Comparison of ENCODE assay signal across 8 cellular contexts in genomic region chr12:120725151-120725658, GRCh38. TPM values are rescaled to one million over a fixed set of nuclear protein-coding genes. Genes with fewer than 3 reads are reported as not detected.
DNase-seq lines count a peak whose midpoint lies in the region; ATAC-seq, FAIRE-seq and TF ChIP-seq lines count a peak whose summit lies in the region.

No MANE protein-coding gene starts in this region.

- H2AFZ ChIP-seq in HepG2 (ENCODE audit: low read length) = peak overlapping the region; percentile 59

- H3K36me3 ChIP-seq in right atrium auricular region (peaks cover 57% of the 10 kb centered on the region), HepG2 (replicated peaks in 1 of 2; ENCODE audit: control insufficient read depth in 1 of 2, insufficient read depth in 2 of 2, low read length in 2 of 2) (peaks cover 11 to 37% of the 10 kb centered on the region in 2 experiments), uterus (no peaks in the 10 kb centered on the region)

- H3K4me3 Mint-ChIP-seq in activated T-helper 17 cell treated with anti-CD3 and anti-CD28 coated beads, Interleukin-2, amount 50 U/mL, for 72 hours = peak overlapping the region; percentile 92

- 36% methylated on average over 14 of the region's 14 CpGs for WGBS in HepG2 (ENCODE audit: low lambda C conversion rate)

- ATAC-seq in Right ventricle myocardium inferior = no peak
- peak; percentile 1 for ATAC-seq in activated T-helper 17 cell treated with anti-CD3 and anti-CD28 coated beads, Interleukin-2, amount 50 U/mL, for 72 hours (replicated peaks)
- ATAC-seq in HepG2 = peak; percentile 2; the same call in 1 of the 3 replicates
- no peak for ATAC-seq in GM19351 (IDR thresholded peaks at IDR 0.05; ENCODE audit: unreplicated experiment)
- no peak for ATAC-seq in HG02973 (IDR thresholded peaks at IDR 0.05; ENCODE audit: unreplicated experiment)

- TF ChIP-seq POLR2A in HepG2 (IDR thresholded peaks at IDR 0.05; ENCODE audit: insufficient read depth in 1 of 2, low read depth in 2 of 2, low read length in 2 of 2) (no peak), uterus (IDR thresholded peaks at IDR 0.05) (no peak)

- H3K79me2 ChIP-seq in HepG2 (ENCODE audit: insufficient read depth, low read length) = peaks cover 8% of the 10 kb centered on the region

- H3K9ac ChIP-seq in HepG2 (ENCODE audit: insufficient read depth, low read depth, low read length) = peak overlapping the region; percentile 84

- CTCF ChIA-PET in HepG2 (lab: Yijun Ruan, JAX; ENCODE audit: low intra/inter-chr PET ratio, low total read pairs) = no interaction called here
- CTCF ChIA-PET in HEK293T (lab: Yijun Ruan, JAX) = interaction anchor here (0.6 to 1.0 kb wide), 2 partner anchors 76 to 81 kb away, joined by 3 to 5 read pairs; no protein-coding TSS in a partner anchor

- DNase-seq in right atrium auricular region (ENCODE audit: low spot score) (no peak), Right ventricle myocardium inferior (ENCODE audit: missing footprints) (no peak), HepG2 (ENCODE audit: low spot score) (no peak), uterus (no peak), HEK293T (ENCODE audit: extremely low spot score) (no peak)

- no peak for FAIRE-seq in HepG2 (lab: Jason Lieb, UNC)

- no peak overlapping the region for H3K27ac Mint-ChIP-seq in activated T-helper 17 cell treated with anti-CD3 and anti-CD28 coated beads, Interleukin-2, amount 50 U/mL, for 72 hours

- no peaks in the 10 kb centered on the region for H4K20me1 ChIP-seq in HepG2 (ENCODE audit: insufficient read depth, low read length)

- no TSS peak for BruUV-seq in HepG2 (replicated peaks; lab: Mats Ljungman, UMichigan)

- POLR2A ChIA-PET in HepG2 (lab: Yijun Ruan, JAX) (interaction anchor here (1.0 to 1.2 kb wide), 2 partner anchors 17 to 255 kb away, joined by 3 read pairs; no protein-coding TSS in a partner anchor), HEK293T (lab: Yijun Ruan, JAX) (interaction anchor here (0.6 to 0.9 kb wide), 5 partner anchors 12 to 524 kb away, joined by 3 to 4 read pairs (median 3); partner anchors contain the start of gene UNC119B)

- TF ChIP-seq EP300 in HepG2 (IDR thresholded peaks at IDR 0.05; ENCODE audit: low read depth in 2 of 2, low read length in 2 of 2) (no peak), HepG2 (CRISPR knock-in tag; IDR thresholded peaks at IDR 0.05; ENCODE audit: borderline replicate concordance) (no peak)

- peaks cover 5% of the 10 kb centered on the region for H3K4me1 Mint-ChIP-seq in activated T-helper 17 cell treated with anti-CD3 and anti-CD28 coated beads, Interleukin-2, amount 50 U/mL, for 72 hours

- H3K9me3 ChIP-seq in right atrium auricular region = no peaks in the 10 kb centered on the region
- no peaks in the 10 kb centered on the region for H3K9me3 ChIP-seq in HepG2 (ENCODE audit: low read length)
- H3K9me3 ChIP-seq in uterus = no peaks in the 10 kb centered on the region

- H3K9me3 Mint-ChIP-seq in activated T-helper 17 cell treated with anti-CD3 and anti-CD28 coated beads, Interleukin-2, amount 50 U/mL, for 72 hours = no peaks in the 10 kb centered on the region

- peaks cover 0 to 34% of the 10 kb centered on the region in 2 donors for H3K4me1 ChIP-seq in right atrium auricular region
- H3K4me1 ChIP-seq in HepG2 (ENCODE audit: insufficient read depth, low read length) = peaks cover 29% of the 10 kb centered on the region
- no peaks in the 10 kb centered on the region for H3K4me1 ChIP-seq in uterus

- peak overlapping the region; percentile 92 for H3K4me2 ChIP-seq in HepG2 (ENCODE audit: low read depth, low read length)

- TF ChIP-seq CTCF in right atrium auricular region (IDR thresholded peaks at IDR 0.05) (no peak), HepG2 (CRISPR knock-in tag; IDR thresholded peaks at IDR 0.05) (no peak), uterus (IDR thresholded peaks at IDR 0.05) (no peak)

- in situ Hi-C loops in HepG2 (cut with HindIII; ENCODE audit: extremely low pct_ligation_motif_present, low pct_unique_long_range_greater_than_20kb) = no loop called here

- intact Hi-C loops in Right ventricle myocardium inferior (cut with DNase I) (no loop called here), HepG2 (cut with micrococcal nuclease; ENCODE audit: unreplicated experiment) (no loop called here), uterus (cut with DNase I; ENCODE audit: low total_unique reads) (no loop called here)

- peak overlapping the region; percentile 71 to 74 for H3K4me3 ChIP-seq in right atrium auricular region
- H3K4me3 ChIP-seq in HepG2 (replicated peaks in 1 of 3; ENCODE audit: insufficient read depth in 1 of 3, low read depth in 2 of 3, low read length in 3 of 3) = peak overlapping the region; percentile 68 to 85 (median 80)
- peak overlapping the region; percentile 34 to 59 for H3K4me3 ChIP-seq in uterus

- peaks cover 67% of the 10 kb centered on the region for H3K36me3 Mint-ChIP-seq in activated T-helper 17 cell treated with anti-CD3 and anti-CD28 coated beads, Interleukin-2, amount 50 U/mL, for 72 hours (ENCODE audit: low read depth)

- H3K27me3 Mint-ChIP-seq in activated T-helper 17 cell treated with anti-CD3 and anti-CD28 coated beads, Interleukin-2, amount 50 U/mL, for 72 hours = no peaks in the 10 kb centered on the region

- TF ChIP-seq RAD21 in HepG2 (CRISPR knock-in tag; IDR thresholded peaks at IDR 0.05) = no peak

- peak overlapping the region; percentile 79 to 83 for H3K27ac ChIP-seq in right atrium auricular region
- no peak overlapping the region for H3K27ac ChIP-seq in HepG2 (ENCODE audit: extremely low read length, insufficient read depth, low read length)
- peak overlapping the region; percentile 51 to 80 for H3K27ac ChIP-seq in uterus

- H3K27me3 ChIP-seq in right atrium auricular region (no peaks in the 10 kb centered on the region), HepG2 (ENCODE audit: control insufficient read depth in 1 of 2, insufficient read depth in 2 of 2, low read length in 2 of 2) (no peaks in the 10 kb centered on the region), uterus (no peaks in the 10 kb centered on the region)

RNA-seq across cellular contexts. Expression of gene ACADS, which starts 0.4 kb away (rescaled TPM):
- total RNA-seq in right atrium auricular region = 10 to 100 TPM; 58.6 to 92.6 TPM
- total RNA-seq in Right ventricle myocardium inferior = 108 TPM
- 10 to 100 TPM; 13.2 to 16.2 TPM for total RNA-seq in activated T-helper 17 cell treated with anti-CD3 and anti-CD28 coated beads, Interleukin-2, amount 50 U/mL, for 72 hours
- total RNA-seq in HepG2 (2016; rRNA removed; fragmentation: Illumina TruSeq; extraction: Trizol) = 22.4 and 27.7 TPM in 2 replicates
- 6.0 and 6.3 TPM in 2 replicates for total RNA-seq in HepG2 (2016; cell fraction: cytosol; rRNA removed; fragmentation: Illumina TruSeq; extraction: Trizol; ENCODE audit: low read depth)
- 23.1 and 29.1 TPM in 2 replicates for total RNA-seq in HepG2 (2016; cell fraction: insoluble cytoplasmic fraction; rRNA removed; fragmentation: Illumina TruSeq; extraction: Trizol)
- total RNA-seq in HepG2 (2016; cell fraction: membrane; rRNA removed; fragmentation: Illumina TruSeq; extraction: Trizol) = 9.4 and 9.6 TPM in 2 replicates
- total RNA-seq in HepG2 (2016; cell fraction: nucleus; rRNA removed; fragmentation: Illumina TruSeq; extraction: Trizol) = 15.4 and 17.9 TPM in 2 replicates
- 17.4 and 25.4 TPM in 2 replicates for polyA plus RNA-seq in HepG2 (2011; rRNA removed)
- polyA plus RNA-seq in HepG2 (2011; cell fraction: cytosol; rRNA removed) = 18.0 and 24.2 TPM in 2 replicates
- 56.5 and 57.9 TPM in 2 replicates for polyA plus RNA-seq in HepG2 (2011; cell fraction: nucleus; rRNA removed)
- polyA plus RNA-seq in HepG2 (2012) = 16.1 and 18.5 TPM in 2 replicates
- polyA plus RNA-seq in HepG2 (2016; cell fraction: cytosol; fragmentation: Illumina TruSeq; extraction: Trizol; ENCODE audit: low read depth) = 4.5 and 4.6 TPM in 2 replicates
- 17.0 and 22.0 TPM in 2 replicates for polyA plus RNA-seq in HepG2 (2016; cell fraction: insoluble cytoplasmic fraction; fragmentation: Illumina TruSeq; extraction: Trizol; ENCODE audit: low read depth)
- 5.6 and 5.7 TPM in 2 replicates for polyA plus RNA-seq in HepG2 (2016; cell fraction: membrane; fragmentation: Illumina TruSeq; extraction: Trizol; ENCODE audit: low read depth)
- polyA plus RNA-seq in HepG2 (2016; cell fraction: nucleus; fragmentation: Illumina TruSeq; extraction: Trizol; ENCODE audit: insufficient read depth, low read depth) = 30.9 and 31.9 TPM in 2 replicates
- 6.9 and 23.2 TPM in 2 replicates for polyA minus RNA-seq in HepG2 (2011; rRNA and poly(A)+ RNA removed; ENCODE audit: low replicate concordance)
- 15.2 and 16.1 TPM in 2 replicates for polyA minus RNA-seq in HepG2 (2011; cell fraction: cytosol; rRNA and poly(A)+ RNA removed)
- polyA minus RNA-seq in HepG2 (2011; cell fraction: nucleus; rRNA and poly(A)+ RNA removed) = 9.3 and 10.6 TPM in 2 replicates
- total RNA-seq in uterus = 10 to 100 TPM in 3 of 4 donors, 1 to 10 TPM in 1; 1.2 to 46.1 (median 13.9) TPM

RNA-seq across cellular contexts. Expression of gene UNC119B, which starts 14.9 kb away (rescaled TPM):
- 10 to 100 TPM in 1 of 2 donors, 1 to 10 TPM in 1; 8.9 to 13.1 TPM for total RNA-seq in right atrium auricular region
- total RNA-seq in Right ventricle myocardium inferior = 14.0 TPM
- 10 to 100 TPM; 23.8 to 31.1 TPM for total RNA-seq in activated T-helper 17 cell treated with anti-CD3 and anti-CD28 coated beads, Interleukin-2, amount 50 U/mL, for 72 hours
- 19.6 and 30.7 TPM in 2 replicates for total RNA-seq in HepG2 (2016; rRNA removed; fragmentation: Illumina TruSeq; extraction: Trizol)
- total RNA-seq in HepG2 (2016; cell fraction: cytosol; rRNA removed; fragmentation: Illumina TruSeq; extraction: Trizol; ENCODE audit: low read depth) = 4.9 and 5.2 TPM in 2 replicates
- 20.3 and 28.2 TPM in 2 replicates for total RNA-seq in HepG2 (2016; cell fraction: insoluble cytoplasmic fraction; rRNA removed; fragmentation: Illumina TruSeq; extraction: Trizol)
- total RNA-seq in HepG2 (2016; cell fraction: membrane; rRNA removed; fragmentation: Illumina TruSeq; extraction: Trizol) = 13.5 and 13.6 TPM in 2 replicates
- 15.8 and 19.8 TPM in 2 replicates for total RNA-seq in HepG2 (2016; cell fraction: nucleus; rRNA removed; fragmentation: Illumina TruSeq; extraction: Trizol)
- polyA plus RNA-seq in HepG2 (2011; rRNA removed) = 18.6 and 19.7 TPM in 2 replicates
- polyA plus RNA-seq in HepG2 (2011; cell fraction: cytosol; rRNA removed) = 14.9 and 17.8 TPM in 2 replicates
- polyA plus RNA-seq in HepG2 (2011; cell fraction: nucleus; rRNA removed) = 19.3 and 19.7 TPM in 2 replicates
- polyA plus RNA-seq in HepG2 (2012) = 16.7 and 17.6 TPM in 2 replicates
- 3.8 and 4.1 TPM in 2 replicates for polyA plus RNA-seq in HepG2 (2016; cell fraction: cytosol; fragmentation: Illumina TruSeq; extraction: Trizol; ENCODE audit: low read depth)
- 27.6 and 27.9 TPM in 2 replicates for polyA plus RNA-seq in HepG2 (2016; cell fraction: insoluble cytoplasmic fraction; fragmentation: Illumina TruSeq; extraction: Trizol; ENCODE audit: low read depth)
- 9.0 TPM in 2 replicates for polyA plus RNA-seq in HepG2 (2016; cell fraction: membrane; fragmentation: Illumina TruSeq; extraction: Trizol; ENCODE audit: low read depth)
- 25.6 and 26.1 TPM in 2 replicates for polyA plus RNA-seq in HepG2 (2016; cell fraction: nucleus; fragmentation: Illumina TruSeq; extraction: Trizol; ENCODE audit: insufficient read depth, low read depth)
- 27.6 and 29.3 TPM in 2 replicates for polyA minus RNA-seq in HepG2 (2011; rRNA and poly(A)+ RNA removed; ENCODE audit: low replicate concordance)
- polyA minus RNA-seq in HepG2 (2011; cell fraction: cytosol; rRNA and poly(A)+ RNA removed) = 14.1 and 15.8 TPM in 2 replicates
- 11.6 and 11.8 TPM in 2 replicates for polyA minus RNA-seq in HepG2 (2011; cell fraction: nucleus; rRNA and poly(A)+ RNA removed)
- total RNA-seq in uterus = 10 to 100 TPM; 13.8 to 44.8 (median 32.1) TPM

RNA-seq across cellular contexts. Expression of gene MLEC, which starts 38.3 kb away (rescaled TPM):
- total RNA-seq in right atrium auricular region = 100 to 1,000 TPM in 1 of 2 donors, 10 to 100 TPM in 1; 89.7 to 179 TPM
- total RNA-seq in Right ventricle myocardium inferior = 128 TPM
- total RNA-seq in activated T-helper 17 cell treated with anti-CD3 and anti-CD28 coated beads, Interleukin-2, amount 50 U/mL, for 72 hours = 10 to 100 TPM; 58.6 to 90.5 TPM
- total RNA-seq in HepG2 (2016; rRNA removed; fragmentation: Illumina TruSeq; extraction: Trizol) = 95.5 and 156 TPM in 2 replicates
- 31.1 and 43.3 TPM in 2 replicates for total RNA-seq in HepG2 (2016; cell fraction: cytosol; rRNA removed; fragmentation: Illumina TruSeq; extraction: Trizol; ENCODE audit: low read depth)
- 92.5 and 153 TPM in 2 replicates for total RNA-seq in HepG2 (2016; cell fraction: insoluble cytoplasmic fraction; rRNA removed; fragmentation: Illumina TruSeq; extraction: Trizol)
- 74.8 and 84.9 TPM in 2 replicates for total RNA-seq in HepG2 (2016; cell fraction: membrane; rRNA removed; fragmentation: Illumina TruSeq; extraction: Trizol)
- 133 and 164 TPM in 2 replicates for total RNA-seq in HepG2 (2016; cell fraction: nucleus; rRNA removed; fragmentation: Illumina TruSeq; extraction: Trizol)
- 35.3 and 49.8 TPM in 2 replicates for polyA plus RNA-seq in HepG2 (2011; rRNA removed)
- 26.8 and 37.8 TPM in 2 replicates for polyA plus RNA-seq in HepG2 (2011; cell fraction: cytosol; rRNA removed)
- 18.9 and 25.8 TPM in 2 replicates for polyA plus RNA-seq in HepG2 (2011; cell fraction: nucleus; rRNA removed)
- 53.8 and 55.5 TPM in 2 replicates for polyA plus RNA-seq in HepG2 (2012)
- polyA plus RNA-seq in HepG2 (2016; cell fraction: cytosol; fragmentation: Illumina TruSeq; extraction: Trizol; ENCODE audit: low read depth) = 50.6 and 60.4 TPM in 2 replicates
- 79.3 and 82.1 TPM in 2 replicates for polyA plus RNA-seq in HepG2 (2016; cell fraction: insoluble cytoplasmic fraction; fragmentation: Illumina TruSeq; extraction: Trizol; ENCODE audit: low read depth)
- polyA plus RNA-seq in HepG2 (2016; cell fraction: membrane; fragmentation: Illumina TruSeq; extraction: Trizol; ENCODE audit: low read depth) = 61.3 and 75.0 TPM in 2 replicates
- 177 and 196 TPM in 2 replicates for polyA plus RNA-seq in HepG2 (2016; cell fraction: nucleus; fragmentation: Illumina TruSeq; extraction: Trizol; ENCODE audit: insufficient read depth, low read depth)
- polyA minus RNA-seq in HepG2 (2011; rRNA and poly(A)+ RNA removed; ENCODE audit: low replicate concordance) = 39.9 and 58.9 TPM in 2 replicates
- 37.0 and 60.4 TPM in 2 replicates for polyA minus RNA-seq in HepG2 (2011; cell fraction: cytosol; rRNA and poly(A)+ RNA removed)
- 19.3 and 30.8 TPM in 2 replicates for polyA minus RNA-seq in HepG2 (2011; cell fraction: nucleus; rRNA and poly(A)+ RNA removed)
- total RNA-seq in uterus = 100 to 1,000 TPM in 1 of 4 donors, 10 to 100 TPM in 3; 15.6 to 108 (median 53.5) TPM

Comparison
In these comparisons a context has a peak if more than half of its experiments do, and no peak if none do; other contexts are left out.
1. ATAC-seq: peak in activated T-helper 17 cell treated with anti-CD3 and anti-CD28 coated beads, Interleukin-2, amount 50 U/mL, for 72 hours (single experiment) and HepG2 (single experiment); none in Right ventricle myocardium inferior (single experiment), GM19351 (single experiment) and HG02973 (single experiment).
2. Peak in every context shown above with its lines, with median percentiles within 50 percentile points of each other: H3K4me3 ChIP-seq.